12 cellular contexts compared by ENCODE assay signal in genomic region chr7:142939226-142939910, GRCh38. TPM values are rescaled to one million over a fixed set of nuclear protein-coding genes. Genes with fewer than 3 reads are reported as not detected.
A peak's percentile ranks its signal among the peaks of the same experiment; 100 is the strongest.
DNase-seq lines count a peak whose midpoint lies in the region; ATAC-seq and TF ChIP-seq lines count a peak whose summit lies in the region.
"Had no signal": no experiment of that assay in that cellular context is flagged by ENCODE, and none has a peak within 500 bp of the region (broad histone marks: within the 10 kb centered on the region; RNA-seq: fewer than 3 reads in every experiment).

Gene LLCFC1, plus strand, starts transcription at chr7:142939484. Its CDS starts 138 bp downstream, at chr7:142939622.

- CTCF ChIA-PET in activated CD4-positive, alpha-beta T cell treated with anti-CD3 and anti-CD28 coated beads for 36 hours (lab: Charles Lee): interaction anchor here (0.6 to 0.7 kb wide), 2 partner anchors 21 to 60 kb away, joined by 3 to 4 read pairs; no protein-coding TSS in a partner anchor
- CTCF ChIA-PET in activated CD4-positive, alpha-beta T cell treated with anti-CD3 and anti-CD28 coated beads, Interleukin-2, amount 10 ng/mL, durations not matched to agents 7 days and 5 days (lab: Charles Lee): no interaction called here

- no peak for TF ChIP-seq POLR2A in prostate gland (IDR thresholded peaks at IDR 0.05)

- peak; percentile 5 for TF ChIP-seq CTCF in cardiac fibroblast (IDR thresholded peaks at IDR 0.05; ENCODE audit: low read depth, low read length)
- TF ChIP-seq CTCF in prostate gland (IDR thresholded peaks at IDR 0.05): peak in 3 of 4 experiments; percentile 36 to 56 (median 37)

- H3K4me3 Mint-ChIP-seq in activated CD4-positive, alpha-beta T cell treated with anti-CD3 and anti-CD28 coated beads for 36 hours: no peak within 1 kb of the TSS
- no peak within 1 kb of the TSS for H3K4me3 Mint-ChIP-seq in activated CD4-positive, alpha-beta T cell treated with anti-CD3 and anti-CD28 coated beads, Interleukin-2, amount 10 ng/mL, durations not matched to agents 7 days and 5 days
- H3K4me3 Mint-ChIP-seq: activated naive CD4-positive, alpha-beta T cell treated with anti-CD3 and anti-CD28 coated beads, Interleukin-2, amount 50 U/mL, for 24 hours had no signal

- no peaks in the 10 kb centered on the region for H3K4me1 ChIP-seq in prostate gland (replicated peaks)

- no peaks in the 10 kb centered on the region for H3K9me3 ChIP-seq in prostate gland

- no peaks in the 10 kb centered on the region for H3K27me3 Mint-ChIP-seq in activated CD4-positive, alpha-beta T cell treated with anti-CD3 and anti-CD28 coated beads for 36 hours
- no peaks in the 10 kb centered on the region for H3K27me3 Mint-ChIP-seq in activated CD4-positive, alpha-beta T cell treated with anti-CD3 and anti-CD28 coated beads, Interleukin-2, amount 10 ng/mL, durations not matched to agents 7 days and 5 days

- H3K27ac ChIP-seq in prostate gland: no peak within 1 kb of the TSS

- H3K4me3 ChIP-seq in cardiac fibroblast (replicated peaks in 1 of 2; ENCODE audit: low read depth in 2 of 2, low read length in 2 of 2) (no peak within 1 kb of the TSS), prostate gland (no peak within 1 kb of the TSS)

- peak; percentile 24 for DNase-seq in activated CD4-positive, alpha-beta T cell treated with anti-CD3 and anti-CD28 coated beads for 36 hours
- DNase-seq in activated CD4-positive, alpha-beta T cell treated with anti-CD3 and anti-CD28 coated beads, Interleukin-2, amount 10 ng/mL, durations not matched to agents 7 days and 5 days: no peak
- DNase-seq in HuH-7.5 (ENCODE audit: low spot score) (peak; percentile 45), cardiac fibroblast (ENCODE audit: low read depth in 2 of 2) (no peak), prostate gland (ENCODE audit: low spot score) (peak; percentile 40)
- DNase-seq: NCI-H1436 treated with DMSO at 0.1 percent for 48 hours had no signal

- WGBS in prostate gland: 73% methylated on average over 10 of the region's 10 CpGs

- no peak within 1 kb of the TSS for H3K27ac Mint-ChIP-seq in activated CD4-positive, alpha-beta T cell treated with anti-CD3 and anti-CD28 coated beads for 36 hours
- no peak within 1 kb of the TSS for H3K27ac Mint-ChIP-seq in activated CD4-positive, alpha-beta T cell treated with anti-CD3 and anti-CD28 coated beads, Interleukin-2, amount 10 ng/mL, durations not matched to agents 7 days and 5 days
- H3K27ac Mint-ChIP-seq: activated naive CD4-positive, alpha-beta T cell treated with anti-CD3 and anti-CD28 coated beads, Interleukin-2, amount 50 U/mL, for 24 hours had no signal

- peak; percentile 30 for ATAC-seq in activated CD4-positive, alpha-beta T cell treated with anti-CD3 and anti-CD28 coated beads for 36 hours
- ATAC-seq in HG02588 (IDR thresholded peaks at IDR 0.05; ENCODE audit: unreplicated experiment) (no peak), GM18517 (IDR thresholded peaks at IDR 0.05; ENCODE audit: unreplicated experiment) (no peak), GM21367 (IDR thresholded peaks at IDR 0.05; ENCODE audit: unreplicated experiment) (no peak)
- ATAC-seq: esophagus mucosa had no signal

- H3K9me3 Mint-ChIP-seq in activated CD4-positive, alpha-beta T cell treated with anti-CD3 and anti-CD28 coated beads for 36 hours (ENCODE audit: low read depth): no peaks in the 10 kb centered on the region
- H3K9me3 Mint-ChIP-seq in activated CD4-positive, alpha-beta T cell treated with anti-CD3 and anti-CD28 coated beads, Interleukin-2, amount 10 ng/mL, durations not matched to agents 7 days and 5 days: no peaks in the 10 kb centered on the region
- H3K9me3 Mint-ChIP-seq: activated naive CD4-positive, alpha-beta T cell treated with anti-CD3 and anti-CD28 coated beads, Interleukin-2, amount 50 U/mL, for 24 hours had no signal

- no peaks in the 10 kb centered on the region for H3K36me3 ChIP-seq in prostate gland

- H3K4me1 Mint-ChIP-seq in activated CD4-positive, alpha-beta T cell treated with anti-CD3 and anti-CD28 coated beads for 36 hours: no peaks in the 10 kb centered on the region
- H3K4me1 Mint-ChIP-seq in activated CD4-positive, alpha-beta T cell treated with anti-CD3 and anti-CD28 coated beads, Interleukin-2, amount 10 ng/mL, durations not matched to agents 7 days and 5 days: no peaks in the 10 kb centered on the region
- H3K4me1 Mint-ChIP-seq: activated naive CD4-positive, alpha-beta T cell treated with anti-CD3 and anti-CD28 coated beads, Interleukin-2, amount 50 U/mL, for 24 hours had no signal

- intact Hi-C loops in activated CD4-positive, alpha-beta T cell treated with anti-CD3 and anti-CD28 coated beads for 36 hours (cut with DNase I, micrococcal nuclease): loop anchor here in 1 of 2 experiments (1.0 kb wide), 1 partner anchor 86 kb away; no protein-coding TSS in a partner anchor
- intact Hi-C loops in prostate gland (cut with DNase I): no loop called here

- POLR2A ChIA-PET in activated CD4-positive, alpha-beta T cell treated with anti-CD3 and anti-CD28 coated beads for 36 hours (lab: Charles Lee): no interaction called here
- POLR2A ChIA-PET in activated CD4-positive, alpha-beta T cell treated with anti-CD3 and anti-CD28 coated beads, Interleukin-2, amount 10 ng/mL, durations not matched to agents 7 days and 5 days (lab: Charles Lee): no interaction called here

- no peaks in the 10 kb centered on the region for H3K27me3 ChIP-seq in prostate gland (replicated peaks; ENCODE audit: insufficient read depth)

- H3K36me3 Mint-ChIP-seq in activated CD4-positive, alpha-beta T cell treated with anti-CD3 and anti-CD28 coated beads for 36 hours (ENCODE audit: low read depth): no peaks in the 10 kb centered on the region
- H3K36me3 Mint-ChIP-seq in activated CD4-positive, alpha-beta T cell treated with anti-CD3 and anti-CD28 coated beads, Interleukin-2, amount 10 ng/mL, durations not matched to agents 7 days and 5 days (ENCODE audit: low read depth): no peaks in the 10 kb centered on the region
- H3K36me3 Mint-ChIP-seq: activated naive CD4-positive, alpha-beta T cell treated with anti-CD3 and anti-CD28 coated beads, Interleukin-2, amount 50 U/mL, for 24 hours had no signal

RNA-seq across cellular contexts. Expression of gene LLCFC1, which starts in this region (rescaled TPM):
- total RNA-seq in activated CD4-positive, alpha-beta T cell treated with anti-CD3 and anti-CD28 coated beads for 36 hours: not detected
- not detected for total RNA-seq in activated CD4-positive, alpha-beta T cell treated with anti-CD3 and anti-CD28 coated beads, Interleukin-2, amount 10 ng/mL, durations not matched to agents 7 days and 5 days
- total RNA-seq in prostate gland: 1 to 10 TPM in 1 of 2 donors, not detected in 1; 6.4 TPM
- total RNA-seq: esophagus mucosa, mononuclear cell had no signal

Comparison
In these comparisons a context has a peak if more than half of its experiments do, and no peak if none do; other contexts are left out.
1. Peak in DNase-seq and ATAC-seq in activated CD4-positive, alpha-beta T cell treated with anti-CD3 and anti-CD28 coated beads for 36 hours; RNA of the gene not detected or under 1 TPM.
2. DNase-seq: peak in HuH-7.5 (single experiment) and prostate gland (single experiment); none in activated CD4-positive, alpha-beta T cell treated with anti-CD3 and anti-CD28 coated beads, Interleukin-2, amount 10 ng/mL, durations not matched to agents 7 days and 5 days (single experiment) and cardiac fibroblast (0 of 2).